Comparison of ENCODE assay signal across 8 cellular contexts in the genomic region with DNA sequence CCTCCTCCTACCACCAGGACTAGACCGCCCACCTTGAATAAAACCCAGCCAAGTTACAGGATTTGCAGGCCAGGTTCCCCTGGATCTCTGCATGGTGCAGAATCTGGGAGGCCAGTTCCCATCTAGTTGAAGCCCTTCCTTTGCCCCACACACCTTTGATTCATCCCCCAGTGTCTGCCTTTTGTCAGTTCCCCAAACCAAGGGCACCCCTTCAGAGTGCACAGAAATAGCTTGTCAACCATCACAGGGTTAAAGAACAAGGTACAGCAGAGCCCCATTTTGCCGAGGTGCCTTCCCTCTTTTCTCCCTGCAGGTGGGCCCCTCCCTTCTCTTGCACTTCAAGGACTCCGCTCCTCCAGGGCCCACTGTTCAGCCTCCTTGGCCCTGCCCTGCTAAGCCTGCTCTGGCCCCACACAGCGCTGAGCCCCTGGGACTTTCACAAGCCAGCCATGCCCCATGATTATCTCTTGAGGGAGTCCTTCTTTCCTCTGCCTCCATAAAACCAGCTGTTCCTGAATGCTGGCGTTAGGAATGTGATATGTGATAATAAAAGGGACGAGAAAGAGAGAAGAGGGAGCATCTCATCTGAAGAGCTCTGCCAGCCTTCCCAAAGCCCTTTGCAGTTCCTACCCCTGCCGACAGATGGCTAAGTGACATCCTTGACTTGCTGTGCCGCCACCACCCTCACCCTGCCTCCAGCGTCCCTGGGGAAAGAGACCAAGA.
A peak's percentile ranks its signal among the peaks of the same experiment; 100 is the strongest.
DNase-seq lines count a peak whose midpoint lies in the region; ATAC-seq, FAIRE-seq and TF ChIP-seq lines count a peak whose summit lies in the region.

No MANE protein-coding gene starts in this region.

- H3K36me3 ChIP-seq in heart left ventricle (no peaks in the 10 kb centered on the region), pancreas (no peaks in the 10 kb centered on the region)

- intact Hi-C loops in heart left ventricle (cut with DNase I): no loop called here
- intact Hi-C loops in Right ventricle myocardium inferior (cut with DNase I): no loop called here
- intact Hi-C loops in pancreas (cut with DNase I): no loop called here

- in situ Hi-C loops in ACHN (cut with HindIII; ENCODE audit: low pct_ligation_motif_present, low pct_unique_long_range_greater_than_20kb, low sequenced_read_pairs): no loop called here

- no peak overlapping the region for H3K27ac ChIP-seq in heart left ventricle
- no peak overlapping the region for H3K27ac ChIP-seq in pancreas

- no peak for DNase-seq in heart left ventricle
- DNase-seq in Right ventricle myocardium inferior (ENCODE audit: missing footprints): no peak
- DNase-seq in RPMI8226: peak; percentile 49
- peak; percentile 23 for DNase-seq in choroid plexus epithelial cell (ENCODE audit: low read depth)
- DNase-seq in pancreas: peak in 3 of 6 donors; percentile 26 to 70 (median 38)
- no peak for DNase-seq in DMS79 (lab: John Stamatoyannopoulos, UW)
- no peak for DNase-seq in UCSD-AML1 (lab: John Stamatoyannopoulos, UW; ENCODE audit: unreplicated experiment)
- DNase-seq in ACHN: no peak

- TF ChIP-seq CTCF in heart left ventricle (IDR thresholded peaks at IDR 0.05): peak; percentile 22 to 56 (median 38)
- peak; percentile 70 for TF ChIP-seq CTCF in choroid plexus epithelial cell (conservative IDR thresholded peaks at IDR 0.05; ENCODE audit: low read depth, low read length)
- peak; percentile 23 to 47 (median 40) for TF ChIP-seq CTCF in pancreas (IDR thresholded peaks at IDR 0.05)

- H3K4me3 ChIP-seq in heart left ventricle: no peak overlapping the region
- H3K4me3 ChIP-seq in choroid plexus epithelial cell (ENCODE audit: low read depth, low read length): no peak overlapping the region
- H3K4me3 ChIP-seq in pancreas: no peak overlapping the region

- H3K4me1 ChIP-seq in heart left ventricle (peaks cover 0 to 6% (median 0%) of the 10 kb centered on the region in 12 donors), pancreas (no peaks in the 10 kb centered on the region)

- FAIRE-seq in pancreas (lab: Jason Lieb, UNC): no peak

- ATAC-seq in heart left ventricle: peak in 2 of 4 donors; percentile 29 to 52
- no peak for ATAC-seq in Right ventricle myocardium inferior
- peak in 3 of 4 donors; percentile 69 to 76 (median 73) for ATAC-seq in pancreas

- H3K9me3 ChIP-seq in heart left ventricle (no peaks in the 10 kb centered on the region), pancreas (no peaks in the 10 kb centered on the region)

- 61 to 64% (median 62%) methylated on average over 9 of the region's 9 CpGs for WGBS in heart left ventricle, 4 donors
- 49 to 54% methylated on average over 9 of the region's 9 CpGs for WGBS in pancreas, 2 donors

- TF ChIP-seq POLR2A in heart left ventricle (IDR thresholded peaks at IDR 0.05): no peak

- H3K27me3 ChIP-seq in heart left ventricle (peaks cover 0 to 8% (median 0%) of the 10 kb centered on the region in 9 donors), pancreas (no peaks in the 10 kb centered on the region)

Comparison
In these comparisons a context has a peak if more than half of its experiments do, and no peak if none do; other contexts are left out.
1. DNase-seq: peak in RPMI8226 (single experiment) and choroid plexus epithelial cell (single experiment); none in heart left ventricle (0 of 5), Right ventricle myocardium inferior (single experiment), DMS79 (single experiment), UCSD-AML1 (single experiment) and ACHN (single experiment).
2. Peak in every context shown above with its lines, with median percentiles within 50 percentile points of each other: CTCF ChIP-seq.